11 cellular contexts compared by ENCODE assay signal in genomic region chr2:108565778-108566375, GRCh38. TPM values are rescaled to one million over a fixed set of nuclear protein-coding genes. Genes with fewer than 3 reads are reported as not detected.
DNase-seq lines count a peak whose midpoint lies in the region; ATAC-seq and TF ChIP-seq lines count a peak whose summit lies in the region.
"Had no signal": no experiment of that assay in that cellular context is flagged by ENCODE, and none has a peak within 500 bp of the region (broad histone marks: within the 10 kb centered on the region; RNA-seq: fewer than 3 reads in every experiment).

No MANE protein-coding gene starts in this region.

- H3K79me1 ChIP-seq in mesendoderm (ENCODE audit: low read length), result peaks cover 9% of the 10 kb centered on the region

- no peak overlapping the region for H2AK5ac ChIP-seq in mesendoderm (ENCODE audit: low read length)

- TF ChIP-seq CTCF in chondrocyte (IDR thresholded peaks at IDR 0.05), result no peak
- no peak for TF ChIP-seq CTCF in CD14-positive monocyte (IDR thresholded peaks at IDR 0.05)

- no peaks in the 10 kb centered on the region for H3K9me3 ChIP-seq in CD8-positive, alpha-beta memory T cell (ENCODE audit: low read length)

- no peaks in the 10 kb centered on the region for H3K36me3 Mint-ChIP-seq in CD8-positive, alpha-beta memory T cell
- peaks cover 7% of the 10 kb centered on the region for H3K36me3 Mint-ChIP-seq in chondrocyte (ENCODE audit: low read depth)
- peaks cover 0 to 3% of the 10 kb centered on the region in 2 donors for H3K36me3 Mint-ChIP-seq in CD14-positive monocyte

- H3K4me1 Mint-ChIP-seq in CD8-positive, alpha-beta memory T cell, result peaks cover 12 to 27% (median 14%) of the 10 kb centered on the region in 3 donors
- H3K4me1 Mint-ChIP-seq in chondrocyte (ENCODE audit: low read depth) (peaks cover 59% of the 10 kb centered on the region), CD14-positive monocyte (peaks cover 4% of the 10 kb centered on the region)

- no peak overlapping the region for H4K5ac ChIP-seq in mesendoderm (ENCODE audit: low read length)

- no peak overlapping the region for H3K9ac ChIP-seq in mesendoderm (ENCODE audit: low read length)

- H3K27ac Mint-ChIP-seq in CD8-positive, alpha-beta memory T cell, result peak overlapping the region in 7 of 8 donors; percentile 35 to 77 (median 43)
- H3K27ac Mint-ChIP-seq in chondrocyte (ENCODE audit: unreplicated experiment) (peak overlapping the region; percentile 27), CD14-positive monocyte (no peak overlapping the region)
- H3K27ac Mint-ChIP-seq: activated B cell treated with CpG ODN at 0.5 μM for 24 hours had no signal

- H3K9me3 Mint-ChIP-seq in CD8-positive, alpha-beta memory T cell, result no peaks in the 10 kb centered on the region
- peaks cover 6% of the 10 kb centered on the region for H3K9me3 Mint-ChIP-seq in chondrocyte (ENCODE audit: low read depth)
- peaks cover 0 to 1% (median 0%) of the 10 kb centered on the region in 7 donors for H3K9me3 Mint-ChIP-seq in CD14-positive monocyte
- H3K9me3 Mint-ChIP-seq: activated B cell treated with CpG ODN at 0.5 μM for 24 hours had no signal

- no peaks in the 10 kb centered on the region for H3K4me1 ChIP-seq in CD8-positive, alpha-beta memory T cell (ENCODE audit: insufficient read depth, low read length)
- H3K4me1 ChIP-seq in mesendoderm (ENCODE audit: control insufficient read depth, low read depth, low read length), result no peaks in the 10 kb centered on the region

- H3K23ac ChIP-seq in mesendoderm (ENCODE audit: low read length), result no peak overlapping the region

- no CpG with 5 or more reads among the region's 3 CpGs for WGBS in mesendoderm (ENCODE audit: extremely low coverage, insufficient coverage, low lambda C conversion rate)

- H2BK120ac ChIP-seq in mesendoderm (ENCODE audit: low read depth, low read length), result no peak overlapping the region

- no peak overlapping the region for H4K8ac ChIP-seq in mesendoderm (ENCODE audit: low read depth, low read length)

- H2BK5ac ChIP-seq in mesendoderm (ENCODE audit: low read length), result no peak overlapping the region

- peak overlapping the region in 6 of 7 donors; percentile 32 to 67 (median 52) for H3K4me3 Mint-ChIP-seq in CD8-positive, alpha-beta memory T cell
- no peak overlapping the region for H3K4me3 Mint-ChIP-seq in chondrocyte (ENCODE audit: unreplicated experiment)
- H3K4me3 Mint-ChIP-seq in CD14-positive monocyte, result no peak overlapping the region
- H3K4me3 Mint-ChIP-seq: activated B cell treated with CpG ODN at 0.5 μM for 24 hours had no signal

- peak in 2 of 5 donors; percentile 3 to 11 for DNase-seq in CD8-positive, alpha-beta memory T cell
- DNase-seq in chondrocyte (ENCODE audit: low spot score) (no peak), Right ventricle myocardium superior (no peak), mesendoderm (no peak), CD14-positive monocyte (ENCODE audit: low spot score) (no peak), cortex of kidney (lab: John Stamatoyannopoulos, UW) (no peak)
- DNase-seq: activated B cell treated with CpG ODN at 0.5 μM for 24 hours, islet precursor cell, NCI-H524 treated with DMSO at 0.1 percent for 48 hours had no signal

- POLR2A ChIA-PET in CD8-positive, alpha-beta memory T cell (lab: Charles Lee), result no interaction called here

- H3K27ac ChIP-seq in CD8-positive, alpha-beta memory T cell (ENCODE audit: low read depth, low read length), result no peak overlapping the region
- no peak overlapping the region for H3K27ac ChIP-seq in mesendoderm (ENCODE audit: low read depth, low read length)

- no peaks in the 10 kb centered on the region for H3K27me3 Mint-ChIP-seq in CD8-positive, alpha-beta memory T cell
- H3K27me3 Mint-ChIP-seq in chondrocyte (ENCODE audit: low read depth), result no peaks in the 10 kb centered on the region
- no peaks in the 10 kb centered on the region for H3K27me3 Mint-ChIP-seq in CD14-positive monocyte (ENCODE audit: low read depth in 3 of 3)
- H3K27me3 Mint-ChIP-seq: activated B cell treated with CpG ODN at 0.5 μM for 24 hours had no signal

- intact Hi-C loops in Right ventricle myocardium superior (cut with DNase I) (no loop called here), CD14-positive monocyte (cut with micrococcal nuclease) (no loop called here)

- no peak overlapping the region for H3K56ac ChIP-seq in mesendoderm (ENCODE audit: low read length)

- ATAC-seq in GM19324 (IDR thresholded peaks at IDR 0.05; ENCODE audit: low FRiP score, unreplicated experiment) (peak; percentile 72), HG02943 (IDR thresholded peaks at IDR 0.05; ENCODE audit: low read depth, unreplicated experiment) (peak; percentile 59), Right ventricle myocardium superior (ENCODE audit: poor library complexity) (no peak)

- H3K27me3 ChIP-seq in CD8-positive, alpha-beta memory T cell (ENCODE audit: insufficient read depth, low read length, poor library complexity, severe bottlenecking), result no peaks in the 10 kb centered on the region
- no peaks in the 10 kb centered on the region for H3K27me3 ChIP-seq in mesendoderm (ENCODE audit: insufficient read depth, low read length, poor library complexity)

- H3K4me3 ChIP-seq in CD8-positive, alpha-beta memory T cell (ENCODE audit: low read length), result no peak overlapping the region
- no peak overlapping the region for H3K4me3 ChIP-seq in mesendoderm (ENCODE audit: low read length)

- CTCF ChIA-PET in CD8-positive, alpha-beta memory T cell (lab: Charles Lee), result interaction anchor here (1.1 kb wide), 1 partner anchor 9 kb away, joined by 3 read pairs; no protein-coding TSS in a partner anchor

- H3K79me2 ChIP-seq in mesendoderm (ENCODE audit: control insufficient read depth, insufficient read depth, low read length), result peaks cover 9% of the 10 kb centered on the region

- no peak overlapping the region for H2BK15ac ChIP-seq in mesendoderm (replicated peaks; ENCODE audit: low read depth)

- no peaks in the 10 kb centered on the region for H3K36me3 ChIP-seq in CD8-positive, alpha-beta memory T cell (ENCODE audit: insufficient read depth, low read length)
- no peaks in the 10 kb centered on the region for H3K36me3 ChIP-seq in mesendoderm (ENCODE audit: control insufficient read depth, insufficient read depth, low read length)

- no peak overlapping the region for H3K4me2 ChIP-seq in mesendoderm (ENCODE audit: low read length)

- no peak overlapping the region for H3K4ac ChIP-seq in mesendoderm (ENCODE audit: low read depth, low read length)

- H3K18ac ChIP-seq in mesendoderm (ENCODE audit: low read length), result no peak overlapping the region

RNA-seq across cellular contexts. Expression of gene LIMS1, which starts 31.6 kb away (rescaled TPM):
- 10 to 100 TPM; 59.4 TPM for total RNA-seq in CD8-positive, alpha-beta memory T cell
- 80.6 TPM for polyA plus RNA-seq in CD8-positive, alpha-beta memory T cell
- total RNA-seq in chondrocyte (101 to 148 TPM (median 145 TPM) in 3 replicates), Right ventricle myocardium superior (75.7 TPM)
- polyA plus RNA-seq in mesendoderm (2013, experiment 1 of 2), result 47.1 TPM
- 45.2 TPM for polyA plus RNA-seq in mesendoderm (2013, experiment 2 of 2)
- polyA plus RNA-seq in CD14-positive monocyte, result 100 to 1,000 TPM; 124 to 130 TPM

Comparison
In these comparisons a context has a peak if more than half of its experiments do, and no peak if none do; other contexts are left out.
1. H3K27ac Mint-ChIP-seq: peak in CD8-positive, alpha-beta memory T cell (7 of 8) and chondrocyte (single experiment); none in CD14-positive monocyte (0 of 7).
2. H3K4me3 Mint-ChIP-seq: peak in CD8-positive, alpha-beta memory T cell (6 of 7); none in chondrocyte (single experiment) and CD14-positive monocyte (0 of 2).